In genomic region chr14:64178814-64179213, GRCh38 we compare ENCODE assay signal across 16 cellular contexts.
DNase-seq lines count a peak whose midpoint lies in the region; ATAC-seq and TF ChIP-seq lines count a peak whose summit lies in the region.
"Had no signal": no experiment of that assay in that cellular context is flagged by ENCODE, and none has a peak within 500 bp of the region (broad histone marks: within the 10 kb centered on the region; RNA-seq: fewer than 3 reads in every experiment).

No MANE protein-coding gene starts in this region.

- H4K20me1 ChIP-seq in PC-3 (ENCODE audit: low read length) = no peaks in the 10 kb centered on the region

- H3K9ac ChIP-seq in PC-3 (ENCODE audit: low read length) = no peak overlapping the region

- H3K79me2 ChIP-seq in PC-3 (ENCODE audit: low read length) = no peaks in the 10 kb centered on the region

- POLR2A ChIA-PET in PC-3 (lab: Charles Lee; ENCODE audit: unreplicated experiment) = no interaction called here

- H3K27ac Mint-ChIP-seq in activated naive CD8-positive, alpha-beta T cell treated with anti-CD3 and anti-CD28 coated beads, Interleukin-2, amount 50 U/mL, for 24 hours = no peak overlapping the region
- H3K27ac Mint-ChIP-seq in activated naive CD8-positive, alpha-beta T cell treated with anti-CD3 and anti-CD28 coated beads for 36 hours = no peak overlapping the region
- no peak overlapping the region for H3K27ac Mint-ChIP-seq in activated T-cell treated with anti-CD3 and anti-CD28 coated beads, Interleukin-2, amount 50 U/mL, for 24 hours
- H3K27ac Mint-ChIP-seq: CD14-positive monocyte, HFFc6 had no signal

- no peak overlapping the region for H2AFZ ChIP-seq in PC-3 (ENCODE audit: low read length)

- ATAC-seq in activated CD4-positive, CD25-positive, alpha-beta regulatory T cell treated with anti-CD3 and anti-CD28 coated beads, Interleukin-2, amount 50 U/mL, for 24 hours = peak; percentile 27 to 50
- ATAC-seq in activated naive CD8-positive, alpha-beta T cell treated with anti-CD3 and anti-CD28 coated beads, Interleukin-2, amount 50 U/mL, for 24 hours = peak; percentile 68
- ATAC-seq in PC-3 (peak; percentile 95), foreskin keratinocyte (peak; percentile 45)
- ATAC-seq: GM12878 had no signal

- no peak for DNase-seq in activated CD4-positive, CD25-positive, alpha-beta regulatory T cell treated with anti-CD3 and anti-CD28 coated beads, Interleukin-2, amount 50 U/mL, for 72 hours
- no peak for DNase-seq in activated naive CD8-positive, alpha-beta T cell treated with anti-CD3 and anti-CD28 coated beads, Interleukin-2, amount 50 U/mL, for 24 hours
- no peak for DNase-seq in activated naive CD8-positive, alpha-beta T cell treated with anti-CD3 and anti-CD28 coated beads for 36 hours
- DNase-seq in PC-3 (peak; percentile 12), foreskin keratinocyte (no peak), T1000 (lab: John Stamatoyannopoulos, UW) (no peak)
- no peak for DNase-seq in activated T-cell treated with anti-CD3 and anti-CD28 coated beads, Interleukin-2, amount 50 U/mL, for 24 hours
- DNase-seq: Caco-2; CD8-positive, alpha-beta memory T cell; DND-41; HCEC 1CT; HFFc6 had no signal

- H3K36me3 Mint-ChIP-seq in activated naive CD8-positive, alpha-beta T cell treated with anti-CD3 and anti-CD28 coated beads, Interleukin-2, amount 50 U/mL, for 24 hours (ENCODE audit: low read depth) = peaks cover 38% of the 10 kb centered on the region
- H3K36me3 Mint-ChIP-seq in activated naive CD8-positive, alpha-beta T cell treated with anti-CD3 and anti-CD28 coated beads for 36 hours = peaks cover 37% of the 10 kb centered on the region
- peaks cover 66% of the 10 kb centered on the region for H3K36me3 Mint-ChIP-seq in activated T-cell treated with anti-CD3 and anti-CD28 coated beads, Interleukin-2, amount 50 U/mL, for 24 hours (ENCODE audit: low read depth)
- H3K36me3 Mint-ChIP-seq: CD14-positive monocyte had no signal

- H3K4me3 ChIP-seq in PC-3 (ENCODE audit: low read length) = no peak overlapping the region
- H3K4me3 ChIP-seq: GM12878 had no signal

- no peaks in the 10 kb centered on the region for H3K27me3 ChIP-seq in PC-3 (ENCODE audit: low read length)
- no peaks in the 10 kb centered on the region for H3K27me3 ChIP-seq in foreskin keratinocyte

- intact Hi-C loops in PC-3 (cut with micrococcal nuclease) = no loop called here

- H3K4me1 ChIP-seq in PC-3 (ENCODE audit: insufficient read depth, low read length) (no peaks in the 10 kb centered on the region), foreskin keratinocyte (no peaks in the 10 kb centered on the region)
- H3K4me1 ChIP-seq: Caco-2 had no signal

- CTCF ChIA-PET in PC-3 (lab: Charles Lee) = no interaction called here

- no peaks in the 10 kb centered on the region for H3K9me3 ChIP-seq in PC-3 (ENCODE audit: low read length)
- H3K9me3 ChIP-seq: Caco-2 had no signal

- H3K9me3 Mint-ChIP-seq in activated naive CD8-positive, alpha-beta T cell treated with anti-CD3 and anti-CD28 coated beads, Interleukin-2, amount 50 U/mL, for 24 hours = no peaks in the 10 kb centered on the region
- no peaks in the 10 kb centered on the region for H3K9me3 Mint-ChIP-seq in activated naive CD8-positive, alpha-beta T cell treated with anti-CD3 and anti-CD28 coated beads for 36 hours
- no peaks in the 10 kb centered on the region for H3K9me3 Mint-ChIP-seq in activated T-cell treated with anti-CD3 and anti-CD28 coated beads, Interleukin-2, amount 50 U/mL, for 24 hours
- H3K9me3 Mint-ChIP-seq: CD8-positive, alpha-beta memory T cell; HFFc6 had no signal

- H3K4me3 Mint-ChIP-seq in activated naive CD8-positive, alpha-beta T cell treated with anti-CD3 and anti-CD28 coated beads, Interleukin-2, amount 50 U/mL, for 24 hours = no peak overlapping the region
- H3K4me3 Mint-ChIP-seq in activated naive CD8-positive, alpha-beta T cell treated with anti-CD3 and anti-CD28 coated beads for 36 hours = no peak overlapping the region
- no peak overlapping the region for H3K4me3 Mint-ChIP-seq in activated T-cell treated with anti-CD3 and anti-CD28 coated beads, Interleukin-2, amount 50 U/mL, for 24 hours
- H3K4me3 Mint-ChIP-seq: CD14-positive monocyte; CD8-positive, alpha-beta memory T cell; HFFc6 had no signal

- BruUV-seq in PC-3 (replicated peaks; lab: Mats Ljungman, UMichigan) = no TSS peak

- peaks cover 28% of the 10 kb centered on the region for H3K4me1 Mint-ChIP-seq in activated naive CD8-positive, alpha-beta T cell treated with anti-CD3 and anti-CD28 coated beads, Interleukin-2, amount 50 U/mL, for 24 hours
- H3K4me1 Mint-ChIP-seq in activated naive CD8-positive, alpha-beta T cell treated with anti-CD3 and anti-CD28 coated beads for 36 hours = peaks cover 25% of the 10 kb centered on the region
- peaks cover 30% of the 10 kb centered on the region for H3K4me1 Mint-ChIP-seq in activated T-cell treated with anti-CD3 and anti-CD28 coated beads, Interleukin-2, amount 50 U/mL, for 24 hours (ENCODE audit: low read depth)
- H3K4me1 Mint-ChIP-seq: CD14-positive monocyte had no signal

- no peak for TF ChIP-seq CTCF in PC-3 (conservative IDR thresholded peaks at IDR 0.05; ENCODE audit: low read depth, low read length)
- TF ChIP-seq CTCF in foreskin keratinocyte (conservative IDR thresholded peaks at IDR 0.05) = no peak

- H3K27ac ChIP-seq in PC-3 (ENCODE audit: low read length) (no peak overlapping the region), foreskin keratinocyte (no peak overlapping the region)
- H3K27ac ChIP-seq: 22Rv1 had no signal

- H3K9me2 ChIP-seq in PC-3 (replicated peaks; ENCODE audit: low read length) = no peaks in the 10 kb centered on the region

- H3K36me3 ChIP-seq in PC-3 (ENCODE audit: low read depth, low read length) = no peaks in the 10 kb centered on the region

- no peaks in the 10 kb centered on the region for H3F3A ChIP-seq in PC-3 (ENCODE audit: low read length, unreplicated experiment)

- H3K27me3 Mint-ChIP-seq in activated naive CD8-positive, alpha-beta T cell treated with anti-CD3 and anti-CD28 coated beads, Interleukin-2, amount 50 U/mL, for 24 hours = no peaks in the 10 kb centered on the region
- H3K27me3 Mint-ChIP-seq in activated naive CD8-positive, alpha-beta T cell treated with anti-CD3 and anti-CD28 coated beads for 36 hours = no peaks in the 10 kb centered on the region
- no peaks in the 10 kb centered on the region for H3K27me3 Mint-ChIP-seq in activated T-cell treated with anti-CD3 and anti-CD28 coated beads, Interleukin-2, amount 50 U/mL, for 24 hours
- H3K27me3 Mint-ChIP-seq: CD8-positive, alpha-beta memory T cell had no signal

- no peak overlapping the region for H3K4me2 ChIP-seq in PC-3 (ENCODE audit: low read length)

Comparison
In these comparisons a context has a peak if more than half of its experiments do, and no peak if none do; other contexts are left out.
1. ATAC-seq: peak in every context shown above with its lines; median percentile 95 in PC-3; 68 in activated naive CD8-positive, alpha-beta T cell treated with anti-CD3 and anti-CD28 coated beads, Interleukin-2, amount 50 U/mL, for 24 hours; 45 in foreskin keratinocyte; 38 in activated CD4-positive, CD25-positive, alpha-beta regulatory T cell treated with anti-CD3 and anti-CD28 coated beads, Interleukin-2, amount 50 U/mL, for 24 hours.